1 cellular context compared by ENCODE assay signal in the genomic region with DNA sequence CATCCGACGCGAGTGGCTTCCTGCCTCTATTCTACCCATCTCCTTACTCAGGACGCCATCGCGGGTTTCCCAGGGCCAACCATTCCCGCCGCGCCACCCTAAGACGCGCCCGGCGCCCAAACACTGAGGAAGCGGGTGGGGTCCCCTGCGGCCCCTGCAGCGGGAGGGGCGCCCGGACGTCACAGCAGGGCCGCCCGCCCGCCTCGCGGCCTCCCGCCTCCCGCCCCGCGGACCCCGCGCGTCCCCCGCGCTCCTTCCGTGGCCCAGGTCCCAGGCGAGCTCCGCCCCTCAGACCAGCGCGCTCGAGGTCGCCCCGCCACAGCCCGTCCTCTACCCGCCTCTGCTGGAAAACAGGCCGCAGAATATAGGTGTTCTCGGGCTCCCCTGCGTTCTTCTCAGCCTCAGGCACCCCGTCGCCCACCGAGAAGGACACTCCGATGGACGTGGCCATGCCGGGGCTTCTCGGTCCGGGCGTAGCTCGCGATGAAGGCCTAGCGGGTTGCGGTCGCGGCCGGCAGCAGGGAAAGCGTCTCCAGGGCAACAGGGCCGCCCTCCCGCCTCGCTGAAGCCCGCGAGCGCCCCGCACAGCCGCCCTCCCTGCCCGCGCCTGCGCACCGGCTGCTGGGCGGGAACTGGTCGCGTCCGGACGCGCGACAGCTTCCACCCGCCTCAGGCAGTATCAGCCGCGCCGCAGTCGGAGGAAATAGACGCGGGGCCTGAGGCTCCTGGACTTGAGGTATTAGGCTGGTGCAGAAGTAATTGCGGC.
TF ChIP-seq lines count a peak whose summit lies in the region.

A gene (minus strand): TSS at position 539 of the 766 bp plus-strand sequence. CDS start 88 bp downstream, at position 451.

TF ChIP-seq in K562, 482 proteins besides CTCF, POLR2A, EP300 and RAD21 (continued from another document and continues in another):
- TF ChIP-seq, protein P1, sequence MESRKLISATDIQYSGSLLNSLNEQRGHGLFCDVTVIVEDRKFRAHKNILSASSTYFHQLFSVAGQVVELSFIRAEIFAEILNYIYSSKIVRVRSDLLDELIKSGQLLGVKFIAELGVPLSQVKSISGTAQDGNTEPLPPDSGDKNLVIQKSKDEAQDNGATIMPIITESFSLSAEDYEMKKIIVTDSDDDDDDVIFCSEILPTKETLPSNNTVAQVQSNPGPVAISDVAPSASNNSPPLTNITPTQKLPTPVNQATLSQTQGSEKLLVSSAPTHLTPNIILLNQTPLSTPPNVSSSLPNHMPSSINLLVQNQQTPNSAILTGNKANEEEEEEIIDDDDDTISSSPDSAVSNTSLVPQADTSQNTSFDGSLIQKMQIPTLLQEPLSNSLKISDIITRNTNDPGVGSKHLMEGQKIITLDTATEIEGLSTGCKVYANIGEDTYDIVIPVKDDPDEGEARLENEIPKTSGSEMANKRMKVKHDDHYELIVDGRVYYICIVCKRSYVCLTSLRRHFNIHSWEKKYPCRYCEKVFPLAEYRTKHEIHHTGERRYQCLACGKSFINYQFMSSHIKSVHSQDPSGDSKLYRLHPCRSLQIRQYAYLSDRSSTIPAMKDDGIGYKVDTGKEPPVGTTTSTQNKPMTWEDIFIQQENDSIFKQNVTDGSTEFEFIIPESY (CRISPR knock-in tag; IDR thresholded peaks at IDR 0.05), result no peak
- TF ChIP-seq ZNF146 (CRISPR knock-in tag; IDR thresholded peaks at IDR 0.05; ENCODE audit: unreplicated experiment) (no peak), FOXK2 (conservative IDR thresholded peaks at IDR 0.05 in 1 of 2, IDR thresholded peaks at IDR 0.05 in 1 of 2; ENCODE audit: low read depth in 2 of 2) (0 out of 4 replicates have a peak, but pooled peaks have one; percentile 9 to 35), CHD2 (IDR thresholded peaks at IDR 0.05; ENCODE audit: low read depth, low read length) (peak; percentile 55; the same call in 1 of the 2 replicates), MEF2D (tag; conservative IDR thresholded peaks at IDR 0.05; ENCODE audit: low read depth) (no peak), TBP (optimal IDR thresholded peaks at IDR 0.05; ENCODE audit: low read depth, low read length) (peak; percentile 82), STAT5A (IDR thresholded peaks at IDR 0.05; ENCODE audit: borderline replicate concordance, low read length) (no peak), ADNP (tag; IDR thresholded peaks at IDR 0.05) (no peak), PTBP1 (IDR thresholded peaks at IDR 0.05; ENCODE audit: low read depth, low read length) (no peak), TOE1 (IDR thresholded peaks at IDR 0.05; ENCODE audit: borderline replicate concordance) (peak; percentile 51; the same call in 1 of the 2 replicates), TOE1 (CRISPR knock-in tag; IDR thresholded peaks at IDR 0.05; ENCODE audit: borderline replicate concordance, low read depth) (no peak), CREM (IDR thresholded peaks at IDR 0.05; ENCODE audit: low read depth) (peak; percentile 97), NFIC (IDR thresholded peaks at IDR 0.05) (peak; percentile 30; the same call in 1 of the 2 replicates), ZNF561 (CRISPR knock-in tag; conservative IDR thresholded peaks at IDR 0.05) (no peak), NONO (IDR thresholded peaks at IDR 0.05; ENCODE audit: low read depth in 2 of 2, low read length in 1 of 2) (peak; percentile 2 to 29; a peak in 1 of 4 replicates), GTF2A2 (tag; IDR thresholded peaks at IDR 0.05) (no peak), ZNF12 (CRISPR knock-in tag; IDR thresholded peaks at IDR 0.05) (peak; percentile 90), HLTF (IDR thresholded peaks at IDR 0.05) (no peak), KAT2B (IDR thresholded peaks at IDR 0.05; ENCODE audit: low read depth, low read length) (no peak), PML (IDR thresholded peaks at IDR 0.05; ENCODE audit: low read length) (peak; percentile 70; the same call in 1 of the 2 replicates), GATAD2B (IDR thresholded peaks at IDR 0.05; ENCODE audit: borderline replicate concordance) (peak; percentile 84), TAF1 (IDR thresholded peaks at IDR 0.05; ENCODE audit: control insufficient read depth, extremely low read depth, insufficient read depth, low read length, severe bottlenecking) (peak; percentile 86)
- TF ChIP-seq, protein P2, sequence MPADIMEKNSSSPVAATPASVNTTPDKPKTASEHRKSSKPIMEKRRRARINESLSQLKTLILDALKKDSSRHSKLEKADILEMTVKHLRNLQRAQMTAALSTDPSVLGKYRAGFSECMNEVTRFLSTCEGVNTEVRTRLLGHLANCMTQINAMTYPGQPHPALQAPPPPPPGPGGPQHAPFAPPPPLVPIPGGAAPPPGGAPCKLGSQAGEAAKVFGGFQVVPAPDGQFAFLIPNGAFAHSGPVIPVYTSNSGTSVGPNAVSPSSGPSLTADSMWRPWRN (IDR thresholded peaks at IDR 0.05; ENCODE audit: low read depth), result no peak
- TF ChIP-seq, protein P3, sequence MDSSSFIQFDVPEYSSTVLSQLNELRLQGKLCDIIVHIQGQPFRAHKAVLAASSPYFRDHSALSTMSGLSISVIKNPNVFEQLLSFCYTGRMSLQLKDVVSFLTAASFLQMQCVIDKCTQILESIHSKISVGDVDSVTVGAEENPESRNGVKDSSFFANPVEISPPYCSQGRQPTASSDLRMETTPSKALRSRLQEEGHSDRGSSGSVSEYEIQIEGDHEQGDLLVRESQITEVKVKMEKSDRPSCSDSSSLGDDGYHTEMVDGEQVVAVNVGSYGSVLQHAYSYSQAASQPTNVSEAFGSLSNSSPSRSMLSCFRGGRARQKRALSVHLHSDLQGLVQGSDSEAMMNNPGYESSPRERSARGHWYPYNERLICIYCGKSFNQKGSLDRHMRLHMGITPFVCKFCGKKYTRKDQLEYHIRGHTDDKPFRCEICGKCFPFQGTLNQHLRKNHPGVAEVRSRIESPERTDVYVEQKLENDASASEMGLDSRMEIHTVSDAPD (CRISPR knock-in tag; IDR thresholded peaks at IDR 0.05), result no peak
- TF ChIP-seq, protein P4, sequence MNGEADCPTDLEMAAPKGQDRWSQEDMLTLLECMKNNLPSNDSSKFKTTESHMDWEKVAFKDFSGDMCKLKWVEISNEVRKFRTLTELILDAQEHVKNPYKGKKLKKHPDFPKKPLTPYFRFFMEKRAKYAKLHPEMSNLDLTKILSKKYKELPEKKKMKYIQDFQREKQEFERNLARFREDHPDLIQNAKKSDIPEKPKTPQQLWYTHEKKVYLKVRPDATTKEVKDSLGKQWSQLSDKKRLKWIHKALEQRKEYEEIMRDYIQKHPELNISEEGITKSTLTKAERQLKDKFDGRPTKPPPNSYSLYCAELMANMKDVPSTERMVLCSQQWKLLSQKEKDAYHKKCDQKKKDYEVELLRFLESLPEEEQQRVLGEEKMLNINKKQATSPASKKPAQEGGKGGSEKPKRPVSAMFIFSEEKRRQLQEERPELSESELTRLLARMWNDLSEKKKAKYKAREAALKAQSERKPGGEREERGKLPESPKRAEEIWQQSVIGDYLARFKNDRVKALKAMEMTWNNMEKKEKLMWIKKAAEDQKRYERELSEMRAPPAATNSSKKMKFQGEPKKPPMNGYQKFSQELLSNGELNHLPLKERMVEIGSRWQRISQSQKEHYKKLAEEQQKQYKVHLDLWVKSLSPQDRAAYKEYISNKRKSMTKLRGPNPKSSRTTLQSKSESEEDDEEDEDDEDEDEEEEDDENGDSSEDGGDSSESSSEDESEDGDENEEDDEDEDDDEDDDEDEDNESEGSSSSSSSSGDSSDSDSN (IDR thresholded peaks at IDR 0.05; ENCODE audit: borderline replicate concordance in 1 of 2, low read depth in 2 of 2, low read length in 2 of 2), result peak; percentile 39 to 75; a peak in 2 of 4 replicates
- TF ChIP-seq, protein P5, sequence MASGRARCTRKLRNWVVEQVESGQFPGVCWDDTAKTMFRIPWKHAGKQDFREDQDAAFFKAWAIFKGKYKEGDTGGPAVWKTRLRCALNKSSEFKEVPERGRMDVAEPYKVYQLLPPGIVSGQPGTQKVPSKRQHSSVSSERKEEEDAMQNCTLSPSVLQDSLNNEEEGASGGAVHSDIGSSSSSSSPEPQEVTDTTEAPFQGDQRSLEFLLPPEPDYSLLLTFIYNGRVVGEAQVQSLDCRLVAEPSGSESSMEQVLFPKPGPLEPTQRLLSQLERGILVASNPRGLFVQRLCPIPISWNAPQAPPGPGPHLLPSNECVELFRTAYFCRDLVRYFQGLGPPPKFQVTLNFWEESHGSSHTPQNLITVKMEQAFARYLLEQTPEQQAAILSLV (tag; IDR thresholded peaks at IDR 0.05), result no peak
- TF ChIP-seq, protein P6, sequence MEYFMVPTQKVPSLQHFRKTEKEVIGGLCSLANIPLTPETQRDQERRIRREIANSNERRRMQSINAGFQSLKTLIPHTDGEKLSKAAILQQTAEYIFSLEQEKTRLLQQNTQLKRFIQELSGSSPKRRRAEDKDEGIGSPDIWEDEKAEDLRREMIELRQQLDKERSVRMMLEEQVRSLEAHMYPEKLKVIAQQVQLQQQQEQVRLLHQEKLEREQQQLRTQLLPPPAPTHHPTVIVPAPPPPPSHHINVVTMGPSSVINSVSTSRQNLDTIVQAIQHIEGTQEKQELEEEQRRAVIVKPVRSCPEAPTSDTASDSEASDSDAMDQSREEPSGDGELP (CRISPR knock-in tag; IDR thresholded peaks at IDR 0.05; ENCODE audit: borderline replicate concordance), result peak; percentile 79
- TF ChIP-seq, protein P7, sequence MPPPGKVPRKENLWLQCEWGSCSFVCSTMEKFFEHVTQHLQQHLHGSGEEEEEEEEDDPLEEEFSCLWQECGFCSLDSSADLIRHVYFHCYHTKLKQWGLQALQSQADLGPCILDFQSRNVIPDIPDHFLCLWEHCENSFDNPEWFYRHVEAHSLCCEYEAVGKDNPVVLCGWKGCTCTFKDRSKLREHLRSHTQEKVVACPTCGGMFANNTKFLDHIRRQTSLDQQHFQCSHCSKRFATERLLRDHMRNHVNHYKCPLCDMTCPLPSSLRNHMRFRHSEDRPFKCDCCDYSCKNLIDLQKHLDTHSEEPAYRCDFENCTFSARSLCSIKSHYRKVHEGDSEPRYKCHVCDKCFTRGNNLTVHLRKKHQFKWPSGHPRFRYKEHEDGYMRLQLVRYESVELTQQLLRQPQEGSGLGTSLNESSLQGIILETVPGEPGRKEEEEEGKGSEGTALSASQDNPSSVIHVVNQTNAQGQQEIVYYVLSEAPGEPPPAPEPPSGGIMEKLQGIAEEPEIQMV (tag; conservative IDR thresholded peaks at IDR 0.05; ENCODE audit: low read depth), result no peak
- TF ChIP-seq, protein P8, sequence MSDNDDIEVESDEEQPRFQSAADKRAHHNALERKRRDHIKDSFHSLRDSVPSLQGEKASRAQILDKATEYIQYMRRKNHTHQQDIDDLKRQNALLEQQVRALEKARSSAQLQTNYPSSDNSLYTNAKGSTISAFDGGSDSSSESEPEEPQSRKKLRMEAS (CRISPR knock-in tag; IDR thresholded peaks at IDR 0.05), result peak; percentile 78
- TF ChIP-seq, protein P9, sequence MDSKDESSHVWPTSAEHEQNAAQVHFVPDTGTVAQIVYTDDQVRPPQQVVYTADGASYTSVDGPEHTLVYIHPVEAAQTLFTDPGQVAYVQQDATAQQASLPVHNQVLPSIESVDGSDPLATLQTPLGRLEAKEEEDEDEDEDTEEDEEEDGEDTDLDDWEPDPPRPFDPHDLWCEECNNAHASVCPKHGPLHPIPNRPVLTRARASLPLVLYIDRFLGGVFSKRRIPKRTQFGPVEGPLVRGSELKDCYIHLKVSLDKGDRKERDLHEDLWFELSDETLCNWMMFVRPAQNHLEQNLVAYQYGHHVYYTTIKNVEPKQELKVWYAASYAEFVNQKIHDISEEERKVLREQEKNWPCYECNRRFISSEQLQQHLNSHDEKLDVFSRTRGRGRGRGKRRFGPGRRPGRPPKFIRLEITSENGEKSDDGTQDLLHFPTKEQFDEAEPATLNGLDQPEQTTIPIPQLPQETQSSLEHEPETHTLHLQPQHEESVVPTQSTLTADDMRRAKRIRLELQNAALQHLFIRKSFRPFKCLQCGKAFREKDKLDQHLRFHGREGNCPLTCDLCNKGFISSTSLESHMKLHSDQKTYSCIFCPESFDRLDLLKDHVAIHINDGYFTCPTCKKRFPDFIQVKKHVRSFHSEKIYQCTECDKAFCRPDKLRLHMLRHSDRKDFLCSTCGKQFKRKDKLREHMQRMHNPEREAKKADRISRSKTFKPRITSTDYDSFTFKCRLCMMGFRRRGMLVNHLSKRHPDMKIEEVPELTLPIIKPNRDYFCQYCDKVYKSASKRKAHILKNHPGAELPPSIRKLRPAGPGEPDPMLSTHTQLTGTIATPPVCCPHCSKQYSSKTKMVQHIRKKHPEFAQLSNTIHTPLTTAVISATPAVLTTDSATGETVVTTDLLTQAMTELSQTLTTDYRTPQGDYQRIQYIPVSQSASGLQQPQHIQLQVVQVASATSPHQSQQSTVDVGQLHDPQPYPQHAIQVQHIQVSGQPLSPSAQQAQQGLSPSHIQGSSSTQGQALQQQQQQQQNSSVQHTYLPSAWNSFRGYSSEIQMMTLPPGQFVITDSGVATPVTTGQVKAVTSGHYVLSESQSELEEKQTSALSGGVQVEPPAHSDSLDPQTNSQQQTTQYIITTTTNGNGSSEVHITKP (IDR thresholded peaks at IDR 0.05; ENCODE audit: partially characterized antibody), result no peak
